11 cellular contexts compared by ENCODE assay signal in the genomic region with DNA sequence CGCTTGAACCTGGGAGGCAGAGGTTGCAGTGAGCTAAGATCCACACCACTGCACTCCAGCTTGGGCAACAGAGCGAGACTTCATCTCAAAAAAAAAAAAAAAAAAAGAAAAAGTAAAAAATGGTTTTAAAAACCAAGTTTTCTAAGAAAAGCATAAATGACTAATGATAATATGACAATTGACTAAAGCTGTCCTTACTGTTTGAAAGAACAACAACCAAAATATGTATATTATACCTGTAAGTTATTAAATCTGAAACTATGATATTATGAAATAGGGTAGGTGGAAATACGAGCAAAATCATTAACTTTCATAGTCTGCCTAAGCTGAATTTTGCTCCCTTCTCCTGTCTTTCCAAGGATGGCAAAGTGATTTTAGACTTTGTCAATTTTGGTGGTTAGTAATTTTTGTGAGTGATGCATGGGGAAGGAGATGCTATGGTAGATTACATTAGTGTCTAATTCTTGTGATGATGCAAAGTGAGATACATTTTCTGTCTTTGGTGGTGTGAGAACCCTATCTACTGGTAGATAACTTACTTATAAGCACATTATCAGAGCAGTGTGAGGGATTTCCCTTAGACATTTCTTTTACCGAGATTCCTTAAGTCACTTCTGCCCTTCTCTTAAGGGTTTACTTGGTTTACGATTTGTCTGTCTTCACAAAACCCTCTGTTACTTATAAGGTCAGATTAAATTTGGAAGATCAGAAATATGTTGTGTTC. TPM values are rescaled to one million over a fixed set of nuclear protein-coding genes. Genes with fewer than 3 reads are reported as not detected.
DNase-seq lines count a peak whose midpoint lies in the region; ATAC-seq and TF ChIP-seq lines count a peak whose summit lies in the region.
"Had no signal": no experiment of that assay in that cellular context is flagged by ENCODE, and none has a peak within 500 bp of the region (broad histone marks: within the 10 kb centered on the region; RNA-seq: fewer than 3 reads in every experiment).

No MANE protein-coding gene starts in this region.

- no peak for TF ChIP-seq POLR2A in esophagus muscularis mucosa (IDR thresholded peaks at IDR 0.05; ENCODE audit: low read depth)

- H3K27me3 ChIP-seq in SK-N-SH (ENCODE audit: insufficient read depth) (no peaks in the 10 kb centered on the region), esophagus muscularis mucosa (no peaks in the 10 kb centered on the region)

- no peak for TF ChIP-seq RAD21 in SK-N-SH (IDR thresholded peaks at IDR 0.05; ENCODE audit: low read length)

- H3K4me1 Mint-ChIP-seq in WTC11: peaks cover 33% of the 10 kb centered on the region
- peaks cover 40% of the 10 kb centered on the region for H3K4me1 Mint-ChIP-seq in stimulated activated memory B cell treated with anti-CD40 and anti-IgM and Interleukin-4, amounts not matched to agents 10 μg/mL and 1 μg/mL and 100 μg/mL, for 72 hours

- H2AFZ ChIP-seq in SK-N-SH (ENCODE audit: low read depth): no peak overlapping the region

- no peak for ATAC-seq in SK-N-SH treated with all-trans-retinoic acid at 6 μM for 48 hours
- no peak for ATAC-seq in WTC11
- ATAC-seq in stimulated activated memory B cell treated with anti-CD40 and anti-IgM and Interleukin-4, amounts not matched to agents 10 μg/mL and 1 μg/mL and 100 μg/mL, for 72 hours: no peak
- ATAC-seq in GM18519 (IDR thresholded peaks at IDR 0.05; ENCODE audit: low FRiP score, unreplicated experiment): no peak

- no peaks in the 10 kb centered on the region for H3K27me3 Mint-ChIP-seq in WTC11 (ENCODE audit: low read depth)
- no peaks in the 10 kb centered on the region for H3K27me3 Mint-ChIP-seq in stimulated activated memory B cell treated with anti-CD40 and anti-IgM and Interleukin-4, amounts not matched to agents 10 μg/mL and 1 μg/mL and 100 μg/mL, for 72 hours

- H3K9me3 ChIP-seq in SK-N-SH (no peaks in the 10 kb centered on the region), esophagus muscularis mucosa (no peaks in the 10 kb centered on the region)

- H3K36me3 ChIP-seq in SK-N-SH (replicated peaks in 1 of 2; ENCODE audit: control insufficient read depth in 1 of 2, insufficient read depth in 2 of 2, low read length in 1 of 2): peaks cover 74 to 87% of the 10 kb centered on the region in 2 experiments
- peaks cover 34 to 77% (median 54%) of the 10 kb centered on the region in 4 donors for H3K36me3 ChIP-seq in esophagus muscularis mucosa

- H3K27ac ChIP-seq in SK-N-SH (ENCODE audit: low read depth in 2 of 2, low read length in 1 of 2) (no peak overlapping the region), esophagus muscularis mucosa (replicated peaks in 1 of 4) (peak overlapping the region; percentile 22 to 100 (median 49))

- peak overlapping the region; percentile 84 for H3K27ac Mint-ChIP-seq in WTC11
- H3K27ac Mint-ChIP-seq in stimulated activated memory B cell treated with anti-CD40 and anti-IgM and Interleukin-4, amounts not matched to agents 10 μg/mL and 1 μg/mL and 100 μg/mL, for 72 hours: peak overlapping the region; percentile 28

- WGBS in SK-N-SH (ENCODE audit: low lambda C conversion rate): 89% methylated on average over 5 of the region's 5 CpGs
- WGBS in esophagus muscularis mucosa: 83% methylated on average over 5 of the region's 5 CpGs

- peaks cover 86% of the 10 kb centered on the region for H3K36me3 Mint-ChIP-seq in WTC11
- peaks cover 70% of the 10 kb centered on the region for H3K36me3 Mint-ChIP-seq in stimulated activated memory B cell treated with anti-CD40 and anti-IgM and Interleukin-4, amounts not matched to agents 10 μg/mL and 1 μg/mL and 100 μg/mL, for 72 hours

- H3F3A ChIP-seq in SK-N-SH (replicated peaks; ENCODE audit: insufficient read depth): peaks cover 35% of the 10 kb centered on the region

- DNase-seq in SK-N-SH (no peak), WTC11 (ENCODE audit: low spot score) (no peak), esophagus muscularis mucosa (ENCODE audit: extremely low spot score) (no peak), NCI-H187 (lab: John Stamatoyannopoulos, UW) (no peak), NCI-H748 (lab: John Stamatoyannopoulos, UW; ENCODE audit: unreplicated experiment) (no peak)
- DNase-seq: 8988T; activated CD4-positive, alpha-beta T cell treated with anti-CD3 and anti-CD28 coated beads for 1 hour; Right ventricle myocardium superior had no signal

- H4K20me1 ChIP-seq in SK-N-SH (ENCODE audit: insufficient read depth): peaks cover 37% of the 10 kb centered on the region; the same call in 1 of the 2 replicates

- intact Hi-C loops in esophagus muscularis mucosa (cut with DNase I): no loop called here

- H3K4me2 ChIP-seq in SK-N-SH: no peak overlapping the region

- CTCF ChIA-PET in SK-N-SH (lab: Yijun Ruan, JAX): interaction anchor here (0.5 to 1.0 kb wide), 3 partner anchors 11 to 80 kb away, joined by 3 read pairs; no protein-coding TSS in a partner anchor
- CTCF ChIA-PET in WTC11 (lab: Charles Lee): interaction anchor here (0.7 to 1.9 kb wide), 3 partner anchors 11 to 242 kb away, joined by 3 to 5 read pairs (median 5); partner anchors contain the start of gene CHD2

- H3K4me3 ChIP-seq in SK-N-SH (ENCODE audit: low read depth in 2 of 2, low read length in 1 of 2) (no peak overlapping the region), esophagus muscularis mucosa (no peak overlapping the region)

- no peak overlapping the region for H3K9ac ChIP-seq in SK-N-SH

- POLR2A ChIA-PET in SK-N-SH (lab: Yijun Ruan, JAX) (interaction anchor here (0.9 kb wide), 1 partner anchor 80 kb away, joined by 3 read pairs; no protein-coding TSS in a partner anchor), WTC11 (lab: Charles Lee) (interaction anchor here (0.6 to 1.2 kb wide), 4 partner anchors 10 to 64 kb away, joined by 3 to 9 read pairs (median 4); partner anchors contain the start of gene CHD2)

- H3K4me1 ChIP-seq in SK-N-SH (ENCODE audit: control insufficient read depth in 1 of 2, insufficient read depth in 2 of 2, low read depth in 1 of 2, low read length in 1 of 2): peaks cover 16 to 17% of the 10 kb centered on the region in 2 experiments; a peak in 2 of 4 replicates
- peaks cover 39 to 80% (median 69%) of the 10 kb centered on the region in 4 donors for H3K4me1 ChIP-seq in esophagus muscularis mucosa

- H3K4me3 Mint-ChIP-seq in WTC11: no peak overlapping the region
- H3K4me3 Mint-ChIP-seq in stimulated activated memory B cell treated with anti-CD40 and anti-IgM and Interleukin-4, amounts not matched to agents 10 μg/mL and 1 μg/mL and 100 μg/mL, for 72 hours: no peak overlapping the region

- no peaks in the 10 kb centered on the region for H3K9me2 ChIP-seq in SK-N-SH

- peaks cover 100% of the 10 kb centered on the region for H3K79me2 ChIP-seq in SK-N-SH (ENCODE audit: insufficient read depth)

- TF ChIP-seq CTCF in SK-N-SH (IDR thresholded peaks at IDR 0.05) (no peak), WTC11 (IDR thresholded peaks at IDR 0.05) (no peak), esophagus muscularis mucosa (IDR thresholded peaks at IDR 0.05) (no peak)

- H3K9me3 Mint-ChIP-seq in WTC11: peaks cover 3% of the 10 kb centered on the region; the same call in 1 of the 2 replicates
- H3K9me3 Mint-ChIP-seq in stimulated activated memory B cell treated with anti-CD40 and anti-IgM and Interleukin-4, amounts not matched to agents 10 μg/mL and 1 μg/mL and 100 μg/mL, for 72 hours: no peaks in the 10 kb centered on the region

- TF ChIP-seq EP300 in SK-N-SH (IDR thresholded peaks at IDR 0.05; ENCODE audit: borderline replicate concordance in 1 of 2, low read depth in 1 of 2, low read length in 1 of 2) (no peak), esophagus muscularis mucosa (IDR thresholded peaks at IDR 0.05) (no peak)

TF ChIP-seq in SK-N-SH, 30 proteins besides CTCF, POLR2A, EP300 and RAD21:
- no peak for TF ChIP-seq RXRA (IDR thresholded peaks at IDR 0.05; ENCODE audit: borderline replicate concordance, low read depth)
- TF ChIP-seq, protein P1, sequence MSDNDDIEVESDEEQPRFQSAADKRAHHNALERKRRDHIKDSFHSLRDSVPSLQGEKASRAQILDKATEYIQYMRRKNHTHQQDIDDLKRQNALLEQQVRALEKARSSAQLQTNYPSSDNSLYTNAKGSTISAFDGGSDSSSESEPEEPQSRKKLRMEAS (IDR thresholded peaks at IDR 0.05; ENCODE audit: low read depth): no peak
- TF ChIP-seq POLR2AphosphoS5 (IDR thresholded peaks at IDR 0.05; ENCODE audit: low read depth, low read length): 0 out of 2 replicates have a peak, but pooled peaks have one; percentile 20
- no peak for TF ChIP-seq FOSL2 (IDR thresholded peaks at IDR 0.05; ENCODE audit: borderline replicate concordance, low read depth)

TF ChIP-seq in SK-N-SH treated with all-trans-retinoic acid at 6 μM for 48 hours, 23 proteins besides CTCF, POLR2A, EP300 and RAD21 (continues in another document):
- TF ChIP-seq RARB (CRISPR knock-in tag; IDR thresholded peaks at IDR 0.05) (no peak), GLIS3 (CRISPR knock-in tag; IDR thresholded peaks at IDR 0.05) (no peak)

TF ChIP-seq in WTC11, 78 proteins besides CTCF, POLR2A, EP300 and RAD21 (continues in another document):
- TF ChIP-seq JAZF1 (CRISPR knock-in tag; IDR thresholded peaks at IDR 0.05) (no peak), ETV6 (CRISPR knock-in tag; IDR thresholded peaks at IDR 0.05) (no peak), ZNF512 (CRISPR knock-in tag; IDR thresholded peaks at IDR 0.05; ENCODE audit: borderline replicate concordance) (no peak), NR1H2 (CRISPR knock-in tag; IDR thresholded peaks at IDR 0.05) (no peak), MXD4 (CRISPR knock-in tag; IDR thresholded peaks at IDR 0.05; ENCODE audit: borderline replicate concordance) (no peak)

RNA-seq across cellular contexts. Expression of gene CHD2, which starts 10.6 kb away (rescaled TPM):
- polyA plus RNA-seq in SK-N-SH (2012; rRNA removed): 25.3 and 28.6 TPM in 2 replicates
- 21.5 and 21.8 TPM in 2 replicates for polyA plus RNA-seq in SK-N-SH (2012; cell fraction: cytosol; rRNA removed)
- polyA plus RNA-seq in SK-N-SH (2012; cell fraction: nucleus; rRNA removed): 73.6 and 98.5 TPM in 2 replicates
- total RNA-seq in WTC11 (2021): 75.8 to 101 TPM (median 87.6 TPM) in 3 replicates
- total RNA-seq in esophagus muscularis mucosa: 10 to 100 TPM; 54.3 to 86.0 (median 62.8) TPM

Comparison
In these comparisons a context has a peak if more than half of its experiments do, and no peak if none do; other contexts are left out.
1. H3K27ac ChIP-seq: peak in esophagus muscularis mucosa (4 of 4); none in SK-N-SH (0 of 2).